In genomic region chr2:172914277-172915003, GRCh38 we compare ENCODE assay signal across 26 cellular contexts.
"Had no signal": no experiment of that assay in that cellular context is flagged by ENCODE, and none has a peak within 500 bp of the region (broad histone marks: within the 10 kb centered on the region; RNA-seq: fewer than 3 reads in every experiment).

No MANE protein-coding gene starts in this region.

- H3K27ac ChIP-seq: brain microvascular endothelial cell, cardiac muscle cell, PC-9, VCaP had no signal

- H3K27me3 Mint-ChIP-seq: activated CD4-positive, alpha-beta T cell treated with anti-CD3 and anti-CD28 coated beads, Interleukin-2, amount 10 ng/mL, durations not matched to agents 7 days and 5 days; activated naive CD8-positive, alpha-beta T cell treated with anti-CD3 and anti-CD28 coated beads for 36 hours had no signal

- ATAC-seq: activated T-helper 17 cell treated with anti-CD3 and anti-CD28 coated beads, Interleukin-2, amount 50 U/mL, for 72 hours had no signal

- H3K4me2 ChIP-seq: PC-9 had no signal

- H3K27me3 ChIP-seq: brain microvascular endothelial cell, cardiac muscle cell had no signal

- H3K4me3 Mint-ChIP-seq: activated CD4-positive, alpha-beta memory T cell treated with anti-CD3 and anti-CD28 coated beads for 36 hours; activated CD4-positive, alpha-beta T cell treated with anti-CD3 and anti-CD28 coated beads, Interleukin-2, amount 10 ng/mL, durations not matched to agents 7 days and 5 days; activated naive CD4-positive, alpha-beta T cell treated with anti-CD3 and anti-CD28 coated beads, Interleukin-2, amount 10 ng/mL, durations not matched to agents 7 days and 5 days; activated naive CD8-positive, alpha-beta T cell treated with anti-CD3 and anti-CD28 coated beads for 36 hours; activated T-helper 17 cell treated with anti-CD3 and anti-CD28 coated beads, Interleukin-2, amount 50 U/mL, for 72 hours had no signal

- H3K27ac Mint-ChIP-seq: activated CD4-positive, alpha-beta memory T cell treated with anti-CD3 and anti-CD28 coated beads for 36 hours; activated CD4-positive, alpha-beta T cell treated with anti-CD3 and anti-CD28 coated beads, Interleukin-2, amount 10 ng/mL, durations not matched to agents 7 days and 5 days; activated naive CD4-positive, alpha-beta T cell treated with anti-CD3 and anti-CD28 coated beads, Interleukin-2, amount 10 ng/mL, durations not matched to agents 7 days and 5 days; activated naive CD8-positive, alpha-beta T cell treated with anti-CD3 and anti-CD28 coated beads for 36 hours; activated T-helper 17 cell treated with anti-CD3 and anti-CD28 coated beads, Interleukin-2, amount 50 U/mL, for 72 hours had no signal

- DNase-seq: activated CD4-positive, alpha-beta memory T cell treated with anti-CD3 and anti-CD28 coated beads for 36 hours; activated CD4-positive, alpha-beta T cell treated with anti-CD3 and anti-CD28 coated beads, Interleukin-2, amount 10 ng/mL, durations not matched to agents 7 days and 5 days; activated CD4-positive, CD25-positive, alpha-beta regulatory T cell; activated CD8-positive, alpha-beta memory T cell treated with anti-CD3 and anti-CD28 coated beads for 24 hours; activated gamma-delta T cell; activated naive CD4-positive, alpha-beta T cell treated with anti-CD3 and anti-CD28 coated beads, Interleukin-2, amount 10 ng/mL, durations not matched to agents 7 days and 5 days; activated naive CD8-positive, alpha-beta T cell treated with anti-CD3 and anti-CD28 coated beads for 36 hours; activated T-cell treated with anti-CD3 and anti-CD28 coated beads, Interleukin-2, amount 50 U/mL, for 48 hours; brain microvascular endothelial cell; cerebellar nuclear complex; MM.1S; NCI-H1105; NCI-H1436; NCI-H1694 treated with DMSO at 0.1 percent for 48 hours; NCI-H2029 treated with DMSO at 0.1 percent for 48 hours; NCI-H2171 treated with DMSO at 0.1 percent for 48 hours; NCI-H226; NCI-H526; NCI-H82; PC-9; SIG-M5; T-helper 2 cell; T1000 had no signal

- H3K9me3 Mint-ChIP-seq: activated CD4-positive, alpha-beta memory T cell treated with anti-CD3 and anti-CD28 coated beads for 36 hours; activated CD4-positive, alpha-beta T cell treated with anti-CD3 and anti-CD28 coated beads, Interleukin-2, amount 10 ng/mL, durations not matched to agents 7 days and 5 days; activated naive CD4-positive, alpha-beta T cell treated with anti-CD3 and anti-CD28 coated beads, Interleukin-2, amount 10 ng/mL, durations not matched to agents 7 days and 5 days; activated naive CD8-positive, alpha-beta T cell treated with anti-CD3 and anti-CD28 coated beads for 36 hours; activated T-helper 17 cell treated with anti-CD3 and anti-CD28 coated beads, Interleukin-2, amount 50 U/mL, for 72 hours had no signal

- H3K4me1 Mint-ChIP-seq: activated CD4-positive, alpha-beta T cell treated with anti-CD3 and anti-CD28 coated beads, Interleukin-2, amount 10 ng/mL, durations not matched to agents 7 days and 5 days; activated naive CD4-positive, alpha-beta T cell treated with anti-CD3 and anti-CD28 coated beads, Interleukin-2, amount 10 ng/mL, durations not matched to agents 7 days and 5 days; activated T-helper 17 cell treated with anti-CD3 and anti-CD28 coated beads, Interleukin-2, amount 50 U/mL, for 72 hours had no signal

- H2AFZ ChIP-seq: PC-9 had no signal

- H3K36me3 ChIP-seq: brain microvascular endothelial cell, cardiac muscle cell had no signal

- H3K4me3 ChIP-seq: cardiac muscle cell, PC-9 had no signal

- H3K36me3 Mint-ChIP-seq: activated CD4-positive, alpha-beta memory T cell treated with anti-CD3 and anti-CD28 coated beads for 36 hours; activated naive CD4-positive, alpha-beta T cell treated with anti-CD3 and anti-CD28 coated beads, Interleukin-2, amount 10 ng/mL, durations not matched to agents 7 days and 5 days; activated naive CD8-positive, alpha-beta T cell treated with anti-CD3 and anti-CD28 coated beads for 36 hours had no signal
